In the genomic region with DNA sequence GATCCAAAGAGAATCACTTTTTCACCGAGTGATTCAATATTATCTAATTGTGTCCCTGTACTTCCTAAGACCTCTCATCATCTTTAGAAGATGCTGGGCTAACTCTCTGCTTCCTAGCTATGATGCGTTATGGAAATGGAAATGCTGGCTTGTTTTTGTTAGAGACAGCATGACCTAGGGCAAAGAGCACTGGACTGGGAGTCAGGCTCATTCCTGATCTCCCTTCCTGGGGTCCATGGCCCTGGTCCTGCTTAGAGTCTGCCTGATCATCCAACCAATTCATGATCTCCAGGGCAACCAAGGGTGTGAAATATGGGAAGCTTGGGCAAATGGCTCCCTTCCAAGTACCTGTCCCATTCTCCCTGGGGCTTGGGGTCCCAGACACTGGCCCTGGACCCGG, we compare ENCODE assay signal across 24 cellular contexts.
DNase-seq lines count a peak whose midpoint lies in the region; ATAC-seq and TF ChIP-seq lines count a peak whose summit lies in the region.
"Had no signal": no experiment of that assay in that cellular context is flagged by ENCODE, and none has a peak within 500 bp of the region (broad histone marks: within the 10 kb centered on the region; RNA-seq: fewer than 3 reads in every experiment).

No MANE protein-coding gene starts in this region.

- peak overlapping the region in 1 of 2 experiments; percentile 66 for H3K14ac ChIP-seq in mesenchymal stem cell (ENCODE audit: low read length in 2 of 2)

- H2BK12ac ChIP-seq in mesenchymal stem cell (ENCODE audit: low read length in 2 of 2) = peak overlapping the region; percentile 55 to 99

- H3K4me1 Mint-ChIP-seq in CD14-positive monocyte = peaks cover 65% of the 10 kb centered on the region
- H3K4me1 Mint-ChIP-seq in activated CD8-positive, alpha-beta T cell treated with anti-CD3 and anti-CD28 coated beads, Interleukin-2, amount 10 ng/mL, durations not matched to agents 7 days and 5 days (ENCODE audit: low read depth) = peaks cover 6% of the 10 kb centered on the region
- H3K4me1 Mint-ChIP-seq: central memory CD8-positive, alpha-beta T cell; WTC11 had no signal

- peak overlapping the region; percentile 19 for H2BK15ac ChIP-seq in mesenchymal stem cell (ENCODE audit: low read depth, poor library complexity, severe bottlenecking)

- no peak overlapping the region for H2AK5ac ChIP-seq in mesenchymal stem cell (ENCODE audit: low read length, severe bottlenecking)

- no peak overlapping the region for H2BK5ac ChIP-seq in mesenchymal stem cell (ENCODE audit: low read depth, low read length, poor library complexity, severe bottlenecking)

- H3K9me3 Mint-ChIP-seq in CD14-positive monocyte = no peaks in the 10 kb centered on the region
- no peaks in the 10 kb centered on the region for H3K9me3 Mint-ChIP-seq in activated CD8-positive, alpha-beta T cell treated with anti-CD3 and anti-CD28 coated beads, Interleukin-2, amount 10 ng/mL, durations not matched to agents 7 days and 5 days (ENCODE audit: insufficient read depth)
- H3K9me3 Mint-ChIP-seq: central memory CD8-positive, alpha-beta T cell; stimulated activated naive CD8-positive, alpha-beta T cell treated with anti-CD3 and anti-CD28 coated beads, Interleukin-15, Interleukin-2, amounts not matched to agents 100 ng/mL and 50 ng/mL, for 24 hours; T-helper 2 cell treated with Interferon-gamma antibody and Interleukin-4, amounts not matched to agents 5 μg/mL and 100 μg/mL, for 36 hours; WTC11 had no signal

- H3K27me3 ChIP-seq in duodenal mucosa (ENCODE audit: control insufficient read depth in 1 of 2, insufficient read depth in 2 of 2, low read length in 2 of 2) (no peaks in the 10 kb centered on the region), mesenchymal stem cell (ENCODE audit: control insufficient read depth in 1 of 2, insufficient read depth in 1 of 2, low read length in 2 of 2) (no peaks in the 10 kb centered on the region), stomach smooth muscle (ENCODE audit: control insufficient read depth in 1 of 2, insufficient read depth in 2 of 2, low read length in 2 of 2) (no peaks in the 10 kb centered on the region)
- H3K27me3 ChIP-seq: ovary had no signal

- H3K36me3 ChIP-seq in duodenal mucosa (ENCODE audit: control insufficient read depth in 1 of 2, insufficient read depth in 2 of 2, low read length in 2 of 2) (peaks cover 3% of the 10 kb centered on the region in 2 donors), mesenchymal stem cell (ENCODE audit: control insufficient read depth in 1 of 2, insufficient read depth in 2 of 2, low read depth in 1 of 2, low read length in 2 of 2) (no peaks in the 10 kb centered on the region), stomach smooth muscle (ENCODE audit: control insufficient read depth in 2 of 2, insufficient read depth in 2 of 2, low read length in 2 of 2) (no peaks in the 10 kb centered on the region)
- H3K36me3 ChIP-seq: ovary had no signal

- H3K9ac ChIP-seq in duodenal mucosa (ENCODE audit: low read depth in 1 of 2, low read length in 2 of 2) (no peak overlapping the region), mesenchymal stem cell (ENCODE audit: low read length) (no peak overlapping the region), stomach smooth muscle (ENCODE audit: low read length in 2 of 2) (no peak overlapping the region)

- H2AFZ ChIP-seq in mesenchymal stem cell (ENCODE audit: low read depth, low read length) = no peak overlapping the region

- peaks cover 10 to 12% of the 10 kb centered on the region in 2 donors for H3K36me3 Mint-ChIP-seq in CD14-positive monocyte
- H3K36me3 Mint-ChIP-seq in activated CD8-positive, alpha-beta T cell treated with anti-CD3 and anti-CD28 coated beads, Interleukin-2, amount 10 ng/mL, durations not matched to agents 7 days and 5 days (ENCODE audit: low read depth) = no peaks in the 10 kb centered on the region
- H3K36me3 Mint-ChIP-seq: WTC11 had no signal

- peak overlapping the region; percentile 49 for H3K27ac ChIP-seq in duodenal mucosa (ENCODE audit: low read depth, low read length)
- no peak overlapping the region for H3K27ac ChIP-seq in mesenchymal stem cell (ENCODE audit: low read length, poor library complexity, severe bottlenecking)
- H3K27ac ChIP-seq in stomach smooth muscle (ENCODE audit: low read length) = peak overlapping the region; percentile 6
- H3K27ac ChIP-seq: SK-N-MC had no signal

- H3K79me1 ChIP-seq in mesenchymal stem cell (replicated peaks; ENCODE audit: low read length, poor library complexity, severe bottlenecking) = peaks cover 10% of the 10 kb centered on the region

- H3K4me1 ChIP-seq in duodenal mucosa (ENCODE audit: control insufficient read depth in 1 of 2, insufficient read depth in 2 of 2, low read length in 2 of 2) (peaks cover 14 to 22% of the 10 kb centered on the region in 2 donors), mesenchymal stem cell (ENCODE audit: control insufficient read depth, insufficient read depth, low read depth, low read length) (peaks cover 31% of the 10 kb centered on the region), stomach smooth muscle (ENCODE audit: control insufficient read depth, insufficient read depth, low read length) (peaks cover 12% of the 10 kb centered on the region)

- H3K4me3 Mint-ChIP-seq in CD14-positive monocyte = peak overlapping the region in 1 of 2 donors; percentile 70
- H3K4me3 Mint-ChIP-seq in activated CD8-positive, alpha-beta T cell treated with anti-CD3 and anti-CD28 coated beads, Interleukin-2, amount 10 ng/mL, durations not matched to agents 7 days and 5 days = no peak overlapping the region
- H3K4me3 Mint-ChIP-seq: central memory CD8-positive, alpha-beta T cell; naive thymus-derived CD4-positive, alpha-beta T cell; stimulated activated naive CD8-positive, alpha-beta T cell treated with anti-CD3 and anti-CD28 coated beads, Interleukin-15, Interleukin-2, amounts not matched to agents 100 ng/mL and 50 ng/mL, for 24 hours; T-helper 2 cell treated with Interferon-gamma antibody and Interleukin-4, amounts not matched to agents 5 μg/mL and 100 μg/mL, for 36 hours; WTC11 had no signal

- peak overlapping the region; percentile 73 to 91 for H3K18ac ChIP-seq in mesenchymal stem cell (ENCODE audit: low read depth in 1 of 2, low read length in 2 of 2)

- no peak overlapping the region for H3K4me2 ChIP-seq in mesenchymal stem cell (ENCODE audit: low read length, poor library complexity, severe bottlenecking)

- CTCF ChIA-PET in activated CD8-positive, alpha-beta T cell treated with anti-CD3 and anti-CD28 coated beads, Interleukin-2, amount 10 ng/mL, durations not matched to agents 7 days and 5 days (lab: Charles Lee) = interaction anchor here (0.8 to 1.4 kb wide), 3 partner anchors 16 to 197 kb away, joined by 3 read pairs; no protein-coding TSS in a partner anchor

- peak overlapping the region; percentile 89 to 97 (median 94) for H3K27ac Mint-ChIP-seq in CD14-positive monocyte
- H3K27ac Mint-ChIP-seq in activated CD8-positive, alpha-beta T cell treated with anti-CD3 and anti-CD28 coated beads, Interleukin-2, amount 10 ng/mL, durations not matched to agents 7 days and 5 days = no peak overlapping the region
- H3K27ac Mint-ChIP-seq: stimulated activated naive CD8-positive, alpha-beta T cell treated with anti-CD3 and anti-CD28 coated beads, Interleukin-15, Interleukin-2, amounts not matched to agents 100 ng/mL and 50 ng/mL, for 24 hours; T-helper 2 cell treated with Interferon-gamma antibody and Interleukin-4, amounts not matched to agents 5 μg/mL and 100 μg/mL, for 36 hours; WTC11 had no signal

- intact Hi-C loops in CD14-positive monocyte (cut with micrococcal nuclease) = loop anchor here in 1 of 2 donors (5.0 to 10.0 kb wide), 3 partner anchors 99 to 651 kb away; partner anchors contain the start of gene CACUL1
- intact Hi-C loops in head of caudate nucleus (cut with DNase I) = no loop called here

- peak overlapping the region in 1 of 2 experiments; percentile 87 for H3K4ac ChIP-seq in mesenchymal stem cell (ENCODE audit: low read depth in 1 of 2, low read length in 2 of 2)

- peak overlapping the region; percentile 64 for H4K91ac ChIP-seq in mesenchymal stem cell (ENCODE audit: low read length)

- H3K4me3 ChIP-seq in duodenal mucosa (ENCODE audit: low read depth in 1 of 2, low read length in 2 of 2) (no peak overlapping the region), mesenchymal stem cell (ENCODE audit: insufficient read depth in 1 of 2, low read depth in 1 of 2, low read length in 2 of 2) (no peak overlapping the region), stomach smooth muscle (ENCODE audit: low read length in 2 of 2) (no peak overlapping the region)
- H3K4me3 ChIP-seq: ovary, SK-N-MC had no signal

- ATAC-seq in activated CD8-positive, alpha-beta T cell treated with anti-CD3 and anti-CD28 coated beads, Interleukin-2, amount 10 ng/mL, durations not matched to agents 7 days and 5 days = no peak
- ATAC-seq: WTC11 had no signal

- TF ChIP-seq CTCF in CD14-positive monocyte (IDR thresholded peaks at IDR 0.05) = no peak

- DNase-seq in CD14-positive monocyte (ENCODE audit: low spot score) (no peak), mesenchymal stem cell (no peak), head of caudate nucleus (no peak), HUDEP-2 (lab: John Stamatoyannopoulos, UW; ENCODE audit: unreplicated experiment in 76 of 76) (no peak), HPDE6-E6E7 (ENCODE audit: extremely low spot score) (no peak)
- DNase-seq in activated CD8-positive, alpha-beta T cell treated with anti-CD3 and anti-CD28 coated beads, Interleukin-2, amount 10 ng/mL, durations not matched to agents 7 days and 5 days = no peak
- DNase-seq: ACHN; activated CD4-positive, alpha-beta T cell treated with anti-CD3 and anti-CD28 coated beads, Interleukin-2, amount 50 U/mL, for 4 hours; activated naive CD4-positive, alpha-beta T cell; activated T-cell treated with anti-CD3 and anti-CD28 coated beads for 4 hours; effector memory CD4-positive, alpha-beta T cell; naive thymus-derived CD4-positive, alpha-beta T cell; NCI-H1105 treated with DMSO at 0.1 percent for 48 hours; NK-92 treated with Interleukin-12 subunit alpha and Interleukin-12 subunit beta, amount 100 ng/mL, for 24 hours; ovary; small intestine; stimulated activated CD4-positive, alpha-beta T cell treated with anti-CD3 and anti-CD28 coated beads, Interleukin-4, amount 100 ng/mL, for 24 hours had no signal

- no peak overlapping the region for H3K23ac ChIP-seq in mesenchymal stem cell (ENCODE audit: low read length in 2 of 2)

- H3K9me3 ChIP-seq in duodenal mucosa (ENCODE audit: control insufficient read depth in 1 of 2, low read length in 2 of 2) = no peaks in the 10 kb centered on the region
- no peaks in the 10 kb centered on the region for H3K9me3 ChIP-seq in mesenchymal stem cell (ENCODE audit: control insufficient read depth, low read length)
- no peaks in the 10 kb centered on the region for H3K9me3 ChIP-seq in stomach smooth muscle (ENCODE audit: control insufficient read depth in 2 of 2, low read length in 2 of 2)
- H3K9me3 ChIP-seq: ovary had no signal

- H2BK120ac ChIP-seq in mesenchymal stem cell (ENCODE audit: low read depth, low read length) = peak overlapping the region; percentile 91

- peaks cover 0 to 6% (median 0%) of the 10 kb centered on the region in 3 donors for H3K27me3 Mint-ChIP-seq in CD14-positive monocyte (ENCODE audit: low read depth in 3 of 3)
- no peaks in the 10 kb centered on the region for H3K27me3 Mint-ChIP-seq in activated CD8-positive, alpha-beta T cell treated with anti-CD3 and anti-CD28 coated beads, Interleukin-2, amount 10 ng/mL, durations not matched to agents 7 days and 5 days (ENCODE audit: low read depth)
- H3K27me3 Mint-ChIP-seq: central memory CD8-positive, alpha-beta T cell; naive thymus-derived CD4-positive, alpha-beta T cell; stimulated activated naive CD8-positive, alpha-beta T cell treated with anti-CD3 and anti-CD28 coated beads, Interleukin-15, Interleukin-2, amounts not matched to agents 100 ng/mL and 50 ng/mL, for 24 hours had no signal

- POLR2A ChIA-PET in activated CD8-positive, alpha-beta T cell treated with anti-CD3 and anti-CD28 coated beads, Interleukin-2, amount 10 ng/mL, durations not matched to agents 7 days and 5 days (lab: Charles Lee) = no interaction called here

- H4K8ac ChIP-seq in mesenchymal stem cell (ENCODE audit: low read length) = peak overlapping the region; percentile 5

- WGBS in mesenchymal stem cell = 86% methylated on average over 2 of the region's 3 CpGs
